ENCODE assay signal across 1 cellular context in the genomic region with DNA sequence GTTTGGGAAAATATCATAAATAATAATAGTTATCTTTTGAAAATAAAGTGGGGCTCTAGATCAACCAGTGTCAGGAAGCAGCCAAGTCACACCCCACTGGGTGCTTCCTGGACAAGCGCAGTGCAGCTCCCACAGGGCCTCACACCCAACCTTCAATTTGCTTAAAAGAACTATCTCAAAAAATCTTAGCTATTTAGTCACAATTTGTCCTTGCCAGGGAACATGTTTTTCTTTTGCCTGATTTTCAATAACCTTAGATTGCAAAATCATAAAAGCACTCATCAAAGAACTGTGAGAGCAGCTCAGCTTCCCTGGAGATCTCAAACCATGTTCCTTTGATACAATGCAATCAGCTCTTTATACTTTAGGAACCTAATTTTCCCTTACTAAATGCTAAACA.
TF ChIP-seq lines count a peak whose summit lies in the region.

No MANE protein-coding gene starts in this region.

TF ChIP-seq in K562, 482 proteins besides CTCF, POLR2A, EP300 and RAD21:
- peak; percentile 4 to 33; a peak in 1 of 4 replicates for TF ChIP-seq NRF1 (conservative IDR thresholded peaks at IDR 0.05 in 1 of 2, IDR thresholded peaks at IDR 0.05 in 1 of 2)
- no peak for TF ChIP-seq NR2C1 (IDR thresholded peaks at IDR 0.05)
- TF ChIP-seq NR2C1 (tag; IDR thresholded peaks at IDR 0.05), result no peak
